8 cellular contexts compared by ENCODE assay signal in genomic region chr11:95789506-95790122, GRCh38. TPM values are rescaled to one million over a fixed set of nuclear protein-coding genes. Genes with fewer than 3 reads are reported as not detected.
DNase-seq lines count a peak whose midpoint lies in the region; ATAC-seq and TF ChIP-seq lines count a peak whose summit lies in the region.

Gene FAM76B (minus strand): TSS chr11:95789782. CDS start chr11:95789478, 304 bp downstream.

- H3K4me3 Mint-ChIP-seq in activated naive CD8-positive, alpha-beta T cell: peak within 1 kb of the TSS; percentile 99

- H3K36me3 ChIP-seq in testis (ENCODE audit: low read depth, missing control alignments): no peaks in the 10 kb centered on the region

- no peaks in the 10 kb centered on the region for H3K27me3 ChIP-seq in testis

- H3K27me3 Mint-ChIP-seq in activated naive CD8-positive, alpha-beta T cell: no peaks in the 10 kb centered on the region

- peak within 1 kb of the TSS; percentile 87 for H3K4me3 ChIP-seq in testis

- H3K9me3 ChIP-seq in testis: no peaks in the 10 kb centered on the region

- CTCF ChIA-PET in GM10248 (lab: Yijun Ruan, JAX): interaction anchor here (1.0 to 3.0 kb wide), 5 partner anchors 10 to 638 kb away, joined by 3 to 18 read pairs (median 5); no protein-coding TSS in a partner anchor

- peaks cover 54% of the 10 kb centered on the region for H3K4me1 Mint-ChIP-seq in activated naive CD8-positive, alpha-beta T cell (ENCODE audit: low read depth)

- ATAC-seq in HG02623 (IDR thresholded peaks at IDR 0.05; ENCODE audit: unreplicated experiment) (peak; percentile 70), omental fat pad (ENCODE audit: low FRiP score) (peak; percentile 94)

- TF ChIP-seq CTCF in GM10248 (IDR thresholded peaks at IDR 0.05; ENCODE audit: control extremely low read depth, extremely low read depth, low read depth, missing control alignments) (no peak), omental fat pad (IDR thresholded peaks at IDR 0.05) (no peak), testis (IDR thresholded peaks at IDR 0.05) (no peak)

- peak within 1 kb of the TSS; percentile 99 to 100 for H3K27ac ChIP-seq in testis

- peak within 1 kb of the TSS; percentile 100 for H3K27ac Mint-ChIP-seq in activated naive CD8-positive, alpha-beta T cell

- no peaks in the 10 kb centered on the region for H3K9me3 Mint-ChIP-seq in activated naive CD8-positive, alpha-beta T cell (ENCODE audit: low read depth)

- H3K4me1 ChIP-seq in testis: peaks cover 13% of the 10 kb centered on the region

- TF ChIP-seq POLR2A in testis (IDR thresholded peaks at IDR 0.05): peak; percentile 22

- POLR2A ChIA-PET in GM10248 (lab: Yijun Ruan, JAX): interaction anchor here (0.6 to 1.6 kb wide), 3 partner anchors 552 to 1297 kb away, joined by 3 to 6 read pairs (median 5); partner anchors contain the start of gene SESN3

- WGBS in testis, 2 donors: 0% methylated on average over 21 to 61 of the region's 62 CpGs

- peaks cover 9% of the 10 kb centered on the region for H3K36me3 Mint-ChIP-seq in activated naive CD8-positive, alpha-beta T cell

- DNase-seq in GM10248 (ENCODE audit: extremely low spot score) (peak; percentile 93), NCI-H1105 (lab: John Stamatoyannopoulos, UW) (peak; percentile 98), SKM-1 treated with dmso at 0.1 percent for 144 hours (lab: John Stamatoyannopoulos, UW; ENCODE audit: unreplicated experiment) (peak; percentile 98), glomerular visceral epithelial cell (ENCODE audit: extremely low spot score) (peak; percentile 98), omental fat pad (ENCODE audit: low spot score) (peak; percentile 87), testis (peak; percentile 99)

- intact Hi-C loops in testis (cut with DNase I; ENCODE audit: low total_unique reads): no loop called here

RNA-seq across cellular contexts. Expression of gene FAM76B, which starts in this region (rescaled TPM):
- 10 to 100 TPM; 16.5 to 40.0 (median 25.3) TPM for total RNA-seq in omental fat pad
- 100 to 1,000 TPM in 1 of 2 donors, 10 to 100 TPM in 1; 81.0 to 122 TPM for total RNA-seq in testis
- 53.7 TPM for polyA plus RNA-seq in testis (ENCODE audit: insufficient read depth, low read depth, low replicate concordance)

Comparison
In these comparisons a context has a peak if more than half of its experiments do, and no peak if none do; other contexts are left out.
1. Peak in every context shown above with its lines: DNase-seq, ATAC-seq, H3K4me3 ChIP-seq and H3K27ac ChIP-seq.